Comparison of ENCODE assay signal across 2 cellular contexts in genomic region chr2:39140322-39140847, GRCh38.
TF ChIP-seq lines count a peak whose summit lies in the region.

No MANE protein-coding gene starts in this region.

TF ChIP-seq in HEK293, 187 proteins besides CTCF, POLR2A, EP300 and RAD21:
- no peak for TF ChIP-seq ZNF146 (tag by site-specific recombination; IDR thresholded peaks at IDR 0.05)
- no peak for TF ChIP-seq ZNF48 (tag by site-specific recombination; IDR thresholded peaks at IDR 0.05)
- no peak for TF ChIP-seq ZNF404 (tag by site-specific recombination; IDR thresholded peaks at IDR 0.05)
- 0 out of 2 replicates have a peak, but pooled peaks have one; percentile 0 for TF ChIP-seq ZNF335 (tag by site-specific recombination; conservative IDR thresholded peaks at IDR 0.05)
- TF ChIP-seq ZNF580 (tag by site-specific recombination; IDR thresholded peaks at IDR 0.05), result no peak
- TF ChIP-seq, protein P1, sequence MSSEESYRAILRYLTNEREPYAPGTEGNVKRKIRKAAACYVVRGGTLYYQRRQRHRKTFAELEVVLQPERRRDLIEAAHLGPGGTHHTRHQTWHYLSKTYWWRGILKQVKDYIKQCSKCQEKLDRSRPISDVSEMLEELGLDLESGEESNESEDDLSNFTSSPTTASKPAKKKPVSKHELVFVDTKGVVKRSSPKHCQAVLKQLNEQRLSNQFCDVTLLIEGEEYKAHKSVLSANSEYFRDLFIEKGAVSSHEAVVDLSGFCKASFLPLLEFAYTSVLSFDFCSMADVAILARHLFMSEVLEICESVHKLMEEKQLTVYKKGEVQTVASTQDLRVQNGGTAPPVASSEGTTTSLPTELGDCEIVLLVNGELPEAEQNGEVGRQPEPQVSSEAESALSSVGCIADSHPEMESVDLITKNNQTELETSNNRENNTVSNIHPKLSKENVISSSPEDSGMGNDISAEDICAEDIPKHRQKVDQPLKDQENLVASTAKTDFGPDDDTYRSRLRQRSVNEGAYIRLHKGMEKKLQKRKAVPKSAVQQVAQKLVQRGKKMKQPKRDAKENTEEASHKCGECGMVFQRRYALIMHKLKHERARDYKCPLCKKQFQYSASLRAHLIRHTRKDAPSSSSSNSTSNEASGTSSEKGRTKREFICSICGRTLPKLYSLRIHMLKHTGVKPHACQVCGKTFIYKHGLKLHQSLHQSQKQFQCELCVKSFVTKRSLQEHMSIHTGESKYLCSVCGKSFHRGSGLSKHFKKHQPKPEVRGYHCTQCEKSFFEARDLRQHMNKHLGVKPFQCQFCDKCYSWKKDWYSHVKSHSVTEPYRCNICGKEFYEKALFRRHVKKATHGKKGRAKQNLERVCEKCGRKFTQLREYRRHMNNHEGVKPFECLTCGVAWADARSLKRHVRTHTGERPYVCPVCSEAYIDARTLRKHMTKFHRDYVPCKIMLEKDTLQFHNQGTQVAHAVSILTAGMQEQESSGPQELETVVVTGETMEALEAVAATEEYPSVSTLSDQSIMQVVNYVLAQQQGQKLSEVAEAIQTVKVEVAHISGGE (tag by site-specific recombination; conservative IDR thresholded peaks at IDR 0.05; ENCODE audit: low read depth), result no peak
- TF ChIP-seq ZSCAN30 (tag by site-specific recombination; IDR thresholded peaks at IDR 0.05), result no peak
- TF ChIP-seq ZNF530 (tag by site-specific recombination; IDR thresholded peaks at IDR 0.05; ENCODE audit: low read depth), result no peak
- no peak for TF ChIP-seq ZNF26 (tag by site-specific recombination; IDR thresholded peaks at IDR 0.05)
- no peak for TF ChIP-seq ZNF184 (tag by site-specific recombination; IDR thresholded peaks at IDR 0.05)
- peak; percentile 29; the same call in 1 of the 2 replicates for TF ChIP-seq SCRT2 (tag by site-specific recombination; IDR thresholded peaks at IDR 0.05)
- no peak for TF ChIP-seq ZFHX2 (tag by site-specific recombination; conservative IDR thresholded peaks at IDR 0.05)
- TF ChIP-seq, protein P2, sequence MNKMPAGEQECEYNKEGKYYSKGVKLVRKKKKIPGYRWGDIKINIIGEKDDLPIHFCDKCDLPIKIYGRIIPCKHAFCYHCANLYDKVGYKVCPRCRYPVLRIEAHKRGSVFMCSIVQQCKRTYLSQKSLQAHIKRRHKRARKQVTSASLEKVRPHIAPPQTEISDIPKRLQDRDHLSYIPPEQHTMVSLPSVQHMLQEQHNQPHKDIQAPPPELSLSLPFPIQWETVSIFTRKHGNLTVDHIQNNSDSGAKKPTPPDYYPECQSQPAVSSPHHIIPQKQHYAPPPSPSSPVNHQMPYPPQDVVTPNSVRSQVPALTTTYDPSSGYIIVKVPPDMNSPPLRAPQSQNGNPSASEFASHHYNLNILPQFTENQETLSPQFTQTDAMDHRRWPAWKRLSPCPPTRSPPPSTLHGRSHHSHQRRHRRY (tag by site-specific recombination; IDR thresholded peaks at IDR 0.05), result no peak

TF ChIP-seq in SK-N-SH, 30 proteins besides CTCF, POLR2A, EP300 and RAD21:
- TF ChIP-seq TAF1 (IDR thresholded peaks at IDR 0.05; ENCODE audit: borderline replicate concordance, low read depth, low read length), result no peak
- TF ChIP-seq NRF1 (IDR thresholded peaks at IDR 0.05; ENCODE audit: low read depth, low read length), result no peak
- TF ChIP-seq, protein P3, sequence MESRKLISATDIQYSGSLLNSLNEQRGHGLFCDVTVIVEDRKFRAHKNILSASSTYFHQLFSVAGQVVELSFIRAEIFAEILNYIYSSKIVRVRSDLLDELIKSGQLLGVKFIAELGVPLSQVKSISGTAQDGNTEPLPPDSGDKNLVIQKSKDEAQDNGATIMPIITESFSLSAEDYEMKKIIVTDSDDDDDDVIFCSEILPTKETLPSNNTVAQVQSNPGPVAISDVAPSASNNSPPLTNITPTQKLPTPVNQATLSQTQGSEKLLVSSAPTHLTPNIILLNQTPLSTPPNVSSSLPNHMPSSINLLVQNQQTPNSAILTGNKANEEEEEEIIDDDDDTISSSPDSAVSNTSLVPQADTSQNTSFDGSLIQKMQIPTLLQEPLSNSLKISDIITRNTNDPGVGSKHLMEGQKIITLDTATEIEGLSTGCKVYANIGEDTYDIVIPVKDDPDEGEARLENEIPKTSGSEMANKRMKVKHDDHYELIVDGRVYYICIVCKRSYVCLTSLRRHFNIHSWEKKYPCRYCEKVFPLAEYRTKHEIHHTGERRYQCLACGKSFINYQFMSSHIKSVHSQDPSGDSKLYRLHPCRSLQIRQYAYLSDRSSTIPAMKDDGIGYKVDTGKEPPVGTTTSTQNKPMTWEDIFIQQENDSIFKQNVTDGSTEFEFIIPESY (IDR thresholded peaks at IDR 0.05; ENCODE audit: borderline replicate concordance, low read depth), result no peak
- TF ChIP-seq ELF1 (IDR thresholded peaks at IDR 0.05), result no peak
- TF ChIP-seq, protein P4, sequence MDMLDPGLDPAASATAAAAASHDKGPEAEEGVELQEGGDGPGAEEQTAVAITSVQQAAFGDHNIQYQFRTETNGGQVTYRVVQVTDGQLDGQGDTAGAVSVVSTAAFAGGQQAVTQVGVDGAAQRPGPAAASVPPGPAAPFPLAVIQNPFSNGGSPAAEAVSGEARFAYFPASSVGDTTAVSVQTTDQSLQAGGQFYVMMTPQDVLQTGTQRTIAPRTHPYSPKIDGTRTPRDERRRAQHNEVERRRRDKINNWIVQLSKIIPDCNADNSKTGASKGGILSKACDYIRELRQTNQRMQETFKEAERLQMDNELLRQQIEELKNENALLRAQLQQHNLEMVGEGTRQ (IDR thresholded peaks at IDR 0.05; ENCODE audit: borderline replicate concordance, low read depth, low read length), result no peak
- TF ChIP-seq MEF2A (IDR thresholded peaks at IDR 0.05; ENCODE audit: borderline replicate concordance, low read depth), result no peak
